ENCODE assay signal across 14 cellular contexts in the genomic region with DNA sequence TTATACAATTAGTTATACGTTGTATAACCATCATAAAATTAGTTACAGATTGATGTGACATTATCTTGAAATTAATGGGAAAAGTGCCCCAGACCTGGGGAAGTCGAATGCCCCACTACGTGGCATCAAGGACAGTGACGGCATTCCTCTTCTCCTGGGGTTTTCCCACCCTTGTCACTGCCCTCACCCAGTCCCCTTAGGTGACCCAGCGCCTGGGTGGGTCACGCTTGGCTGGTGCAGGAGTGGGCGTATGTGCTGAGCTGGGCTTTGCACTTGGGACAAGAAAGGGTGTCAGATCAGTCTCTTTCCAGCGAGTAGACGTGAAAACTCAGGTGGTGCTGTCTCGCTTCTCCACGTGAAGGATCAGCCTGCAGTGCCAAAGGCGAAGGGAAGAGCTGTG. TPM values are rescaled to one million over a fixed set of nuclear protein-coding genes. Genes with fewer than 3 reads are reported as not detected.
DNase-seq lines count a peak whose midpoint lies in the region; ATAC-seq and TF ChIP-seq lines count a peak whose summit lies in the region.
"Had no signal": no experiment of that assay in that cellular context is flagged by ENCODE, and none has a peak within 500 bp of the region (broad histone marks: within the 10 kb centered on the region; RNA-seq: fewer than 3 reads in every experiment).

No MANE protein-coding gene starts in this region.

- CTCF ChIA-PET in activated CD8-positive, alpha-beta memory T cell treated with anti-CD3 and anti-CD28 coated beads, Interleukin-2, amount 10 ng/mL, durations not matched to agents 7 days and 5 days (lab: Charles Lee): no interaction called here

- 67 to 88% (median 83%) methylated on average over 12 of the region's 12 CpGs for WGBS in ovary, 3 donors

- peaks cover 3% of the 10 kb centered on the region for H3K36me3 Mint-ChIP-seq in activated CD8-positive, alpha-beta memory T cell treated with anti-CD3 and anti-CD28 coated beads, Interleukin-2, amount 10 ng/mL, durations not matched to agents 7 days and 5 days

- peak overlapping the region; percentile 34 for H3K27ac ChIP-seq in angular gyrus (ENCODE audit: low read depth, low read length)
- H3K27ac ChIP-seq in ovary: no peak overlapping the region
- no peak overlapping the region for H3K27ac ChIP-seq in SJCRH30

- no peak overlapping the region for H3K27ac Mint-ChIP-seq in activated CD8-positive, alpha-beta memory T cell treated with anti-CD3 and anti-CD28 coated beads, Interleukin-2, amount 10 ng/mL, durations not matched to agents 7 days and 5 days

- no peaks in the 10 kb centered on the region for H3K9me3 Mint-ChIP-seq in activated CD8-positive, alpha-beta memory T cell treated with anti-CD3 and anti-CD28 coated beads, Interleukin-2, amount 10 ng/mL, durations not matched to agents 7 days and 5 days (ENCODE audit: low read depth)
- H3K9me3 Mint-ChIP-seq: CD14-positive monocyte had no signal

- H3K4me1 Mint-ChIP-seq in activated CD8-positive, alpha-beta memory T cell treated with anti-CD3 and anti-CD28 coated beads, Interleukin-2, amount 10 ng/mL, durations not matched to agents 7 days and 5 days: peaks cover 16% of the 10 kb centered on the region

- H3K4me3 ChIP-seq in ovary (peak overlapping the region; percentile 22), SJCRH30 (no peak overlapping the region)

- H3K36me3 ChIP-seq in ovary (no peaks in the 10 kb centered on the region), SJCRH30 (no peaks in the 10 kb centered on the region)

- no peak for TF ChIP-seq CTCF in ovary (IDR thresholded peaks at IDR 0.05)

- H3K9me3 ChIP-seq in ovary (no peaks in the 10 kb centered on the region), SJCRH30 (replicated peaks) (no peaks in the 10 kb centered on the region)

- ATAC-seq in HG02610 (IDR thresholded peaks at IDR 0.05; ENCODE audit: unreplicated experiment): peak; percentile 44
- no peak for ATAC-seq in activated CD8-positive, alpha-beta memory T cell treated with anti-CD3 and anti-CD28 coated beads, Interleukin-2, amount 10 ng/mL, durations not matched to agents 7 days and 5 days

- no peak for TF ChIP-seq EP300 in ovary (IDR thresholded peaks at IDR 0.05)

- peak; percentile 70 for DNase-seq in Caki2 (ENCODE audit: low read depth)
- DNase-seq in ovary: no peak
- no peak for DNase-seq in SJCRH30
- no peak for DNase-seq in activated CD8-positive, alpha-beta memory T cell treated with anti-CD3 and anti-CD28 coated beads, Interleukin-2, amount 10 ng/mL, durations not matched to agents 7 days and 5 days
- DNase-seq in D341Med (ENCODE audit: low spot score): no peak
- DNase-seq in NCI-H187 (lab: John Stamatoyannopoulos, UW): no peak
- DNase-seq: activated CD4-positive, alpha-beta T cell treated with anti-CD3 and anti-CD28 coated beads for 1 hour; activated naive CD4-positive, alpha-beta T cell; glutamatergic neuron; NCI-H510A; SIG-M5 had no signal

- H3K27me3 Mint-ChIP-seq in activated CD8-positive, alpha-beta memory T cell treated with anti-CD3 and anti-CD28 coated beads, Interleukin-2, amount 10 ng/mL, durations not matched to agents 7 days and 5 days: no peaks in the 10 kb centered on the region

- H3K4me1 ChIP-seq in ovary (ENCODE audit: insufficient read depth) (peaks cover 25% of the 10 kb centered on the region), SJCRH30 (no peaks in the 10 kb centered on the region)

- TF ChIP-seq POLR2A in ovary (IDR thresholded peaks at IDR 0.05): no peak

- H3K27me3 ChIP-seq in ovary (no peaks in the 10 kb centered on the region), SJCRH30 (no peaks in the 10 kb centered on the region)

- intact Hi-C loops in ovary (cut with DNase I): loop anchor here in 1 of 4 donors (10.0 kb wide), 1 partner anchor 55 kb away; no protein-coding TSS in a partner anchor

- in situ Hi-C loops in Caki2 (cut with HindIII; ENCODE audit: low pct_unique_long_range_greater_than_20kb, low sequenced_read_pairs): loop anchor here (5.0 kb wide), 1 partner anchor 58 kb away; no protein-coding TSS in a partner anchor

- H3K4me3 Mint-ChIP-seq in activated CD8-positive, alpha-beta memory T cell treated with anti-CD3 and anti-CD28 coated beads, Interleukin-2, amount 10 ng/mL, durations not matched to agents 7 days and 5 days: no peak overlapping the region
- H3K4me3 Mint-ChIP-seq: CD14-positive monocyte had no signal

RNA-seq across cellular contexts. Expression of a gene that starts 7.6 kb away (rescaled TPM):
- total RNA-seq in Caki2 (2014; rRNA removed; shearing (Covaris generic); ENCODE audit: low replicate concordance): 13.2 and 19.8 TPM in 2 replicates
- 10 to 100 TPM; 10.9 to 43.9 (median 32.6) TPM for total RNA-seq in ovary
- polyA plus RNA-seq in ovary: 10 to 100 TPM in 1 of 2 donors, 1 to 10 TPM in 1; 5.8 to 10.4 TPM
- total RNA-seq in SJCRH30 (2014; rRNA removed; shearing (Covaris generic)): 22.1 and 23.4 TPM in 2 replicates
- total RNA-seq in activated CD8-positive, alpha-beta memory T cell treated with anti-CD3 and anti-CD28 coated beads, Interleukin-2, amount 10 ng/mL, durations not matched to agents 7 days and 5 days: 10 to 100 TPM; 27.1 to 31.2 TPM
